12 cellular contexts compared by ENCODE assay signal in the genomic region with DNA sequence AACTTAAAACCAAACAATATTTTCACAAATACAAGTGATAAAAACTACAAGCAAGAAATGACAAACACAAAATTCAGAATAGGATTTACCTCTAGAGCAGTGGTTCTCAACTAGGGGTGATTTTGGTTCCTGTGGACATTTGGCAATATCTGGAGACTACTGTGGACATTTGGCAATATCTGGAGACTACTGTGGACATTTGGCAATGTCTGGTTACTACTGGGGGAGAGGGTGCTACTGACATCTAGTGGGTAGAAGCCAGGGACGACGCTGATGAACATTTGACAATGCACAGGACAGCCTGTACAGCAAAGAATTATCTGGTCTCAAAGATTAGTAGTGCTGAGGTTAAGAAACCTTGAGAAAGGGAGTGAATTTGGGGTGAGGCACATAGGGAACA.
DNase-seq lines count a peak whose midpoint lies in the region; ATAC-seq and TF ChIP-seq lines count a peak whose summit lies in the region.
"Had no signal": no experiment of that assay in that cellular context is flagged by ENCODE, and none has a peak within 500 bp of the region (broad histone marks: within the 10 kb centered on the region; RNA-seq: fewer than 3 reads in every experiment).

No MANE protein-coding gene starts in this region.

- H2BK12ac ChIP-seq in H9 (ENCODE audit: insufficient read length, low read depth, low read length), result no peak overlapping the region

- no peak overlapping the region for H3K4me3 Mint-ChIP-seq in H9
- H3K4me3 Mint-ChIP-seq in activated CD4-positive, alpha-beta T cell treated with anti-CD3 and anti-CD28 coated beads for 36 hours, result no peak overlapping the region
- H3K4me3 Mint-ChIP-seq in activated CD4-positive, alpha-beta memory T cell treated with anti-CD3 and anti-CD28 coated beads, Interleukin-2, amount 10 ng/mL, durations not matched to agents 7 days and 5 days, result no peak overlapping the region
- H3K4me3 Mint-ChIP-seq: activated B cell treated with CpG ODN at 0.5 μM for 24 hours had no signal

- no peak overlapping the region for H3K4ac ChIP-seq in H9 (ENCODE audit: low read depth, low read length)

- peaks cover 0 to 3% (median 0%) of the 10 kb centered on the region in 3 experiments; a peak in 2 of 7 replicates for H3K36me3 Mint-ChIP-seq in H9 (ENCODE audit: insufficient read depth in 1 of 3, low read depth in 3 of 3)
- no peaks in the 10 kb centered on the region for H3K36me3 Mint-ChIP-seq in activated CD4-positive, alpha-beta T cell treated with anti-CD3 and anti-CD28 coated beads for 36 hours (ENCODE audit: low read depth)
- H3K36me3 Mint-ChIP-seq in activated CD4-positive, alpha-beta memory T cell treated with anti-CD3 and anti-CD28 coated beads, Interleukin-2, amount 10 ng/mL, durations not matched to agents 7 days and 5 days (ENCODE audit: low read depth), result no peaks in the 10 kb centered on the region

- H3K79me2 ChIP-seq in H9 (ENCODE audit: insufficient read depth, low read length), result no peaks in the 10 kb centered on the region
- H3K79me2 ChIP-seq: parathyroid adenoma had no signal

- H2BK15ac ChIP-seq in H9 (ENCODE audit: low read depth, low read length), result no peak overlapping the region

- no peak overlapping the region for H3K56ac ChIP-seq in H9 (ENCODE audit: insufficient read length, low read depth, low read length)

- H3K27ac Mint-ChIP-seq in H9, result no peak overlapping the region; a peak in 1 of 7 replicates
- no peak overlapping the region for H3K27ac Mint-ChIP-seq in activated CD4-positive, alpha-beta T cell treated with anti-CD3 and anti-CD28 coated beads for 36 hours
- H3K27ac Mint-ChIP-seq in activated CD4-positive, alpha-beta memory T cell treated with anti-CD3 and anti-CD28 coated beads, Interleukin-2, amount 10 ng/mL, durations not matched to agents 7 days and 5 days, result no peak overlapping the region
- H3K27ac Mint-ChIP-seq: activated B cell treated with CpG ODN at 0.5 μM for 24 hours had no signal

- H3K4me3 ChIP-seq in right cardiac atrium (ENCODE audit: low read length), result no peak overlapping the region
- H3K4me3 ChIP-seq: thoracic aorta had no signal

- no peak overlapping the region for H2BK5ac ChIP-seq in H9 (ENCODE audit: insufficient read length, low read length)

- H3K27ac ChIP-seq in H9 (ENCODE audit: insufficient read length, low read depth, low read length), result no peak overlapping the region
- no peak overlapping the region for H3K27ac ChIP-seq in right cardiac atrium (ENCODE audit: low read length)
- H3K27ac ChIP-seq: HL-60, parathyroid adenoma, thoracic aorta had no signal

- POLR2A ChIA-PET in activated CD4-positive, alpha-beta T cell treated with anti-CD3 and anti-CD28 coated beads for 36 hours (lab: Charles Lee), result no interaction called here
- POLR2A ChIA-PET in activated CD4-positive, alpha-beta memory T cell treated with anti-CD3 and anti-CD28 coated beads, Interleukin-2, amount 10 ng/mL, durations not matched to agents 7 days and 5 days (lab: Charles Lee), result no interaction called here

- H3T11ph ChIP-seq in H9 (ENCODE audit: low read length), result no peak overlapping the region

- H3K14ac ChIP-seq in H9 (ENCODE audit: insufficient read depth, low read length), result no peak overlapping the region

- TF ChIP-seq CTCF in H9 (conservative IDR thresholded peaks at IDR 0.05), result 0 out of 3 replicates have a peak, but pooled peaks have one; percentile 23

- no peaks in the 10 kb centered on the region for H4K20me1 ChIP-seq in H9 (ENCODE audit: control insufficient read depth, insufficient read depth, insufficient read length)

- no CpG with 5 or more reads among the region's 2 CpGs for WGBS in H9 (ENCODE audit: extremely low coverage, insufficient read length, low lambda C conversion rate)
- WGBS in right cardiac atrium, result 31% methylated on average over 2 of the region's 2 CpGs

- intact Hi-C loops in right cardiac atrium (cut with DNase I), result loop anchor here in 1 of 4 donors (5.0 kb wide), 1 partner anchor 134 kb away; no protein-coding TSS in a partner anchor
- intact Hi-C loops in activated CD4-positive, alpha-beta T cell treated with anti-CD3 and anti-CD28 coated beads for 36 hours (cut with DNase I, micrococcal nuclease), result no loop called here

- H3K9me3 Mint-ChIP-seq in H9, result peaks cover 52 to 59% of the 10 kb centered on the region in 2 experiments
- H3K9me3 Mint-ChIP-seq in activated CD4-positive, alpha-beta T cell treated with anti-CD3 and anti-CD28 coated beads for 36 hours (ENCODE audit: low read depth), result no peaks in the 10 kb centered on the region
- H3K9me3 Mint-ChIP-seq in activated CD4-positive, alpha-beta memory T cell treated with anti-CD3 and anti-CD28 coated beads, Interleukin-2, amount 10 ng/mL, durations not matched to agents 7 days and 5 days, result no peaks in the 10 kb centered on the region
- H3K9me3 Mint-ChIP-seq: activated B cell treated with CpG ODN at 0.5 μM for 24 hours had no signal

- H2AFZ ChIP-seq in H9 (ENCODE audit: low read length), result no peak overlapping the region
- H2AFZ ChIP-seq: parathyroid adenoma had no signal

- no peaks in the 10 kb centered on the region for H3K4me1 ChIP-seq in H9 (ENCODE audit: insufficient read depth, low read length)
- no peaks in the 10 kb centered on the region for H3K4me1 ChIP-seq in right cardiac atrium (ENCODE audit: control insufficient read depth, insufficient read depth, low read length)
- H3K4me1 ChIP-seq: parathyroid adenoma had no signal

- ATAC-seq in right cardiac atrium, result peak; percentile 48 to 52
- no peak for ATAC-seq in activated CD4-positive, alpha-beta T cell treated with anti-CD3 and anti-CD28 coated beads for 36 hours

- H2AK5ac ChIP-seq in H9 (ENCODE audit: insufficient read length, low read length), result no peak overlapping the region

- no peak overlapping the region for H4K8ac ChIP-seq in H9 (replicated peaks; ENCODE audit: insufficient read length, low read depth, low read length)

- peaks cover 6% of the 10 kb centered on the region; the same call in 1 of the 2 replicates for H3K27me3 Mint-ChIP-seq in H9 (ENCODE audit: low read depth)
- H3K27me3 Mint-ChIP-seq in activated CD4-positive, alpha-beta T cell treated with anti-CD3 and anti-CD28 coated beads for 36 hours, result no peaks in the 10 kb centered on the region
- no peaks in the 10 kb centered on the region for H3K27me3 Mint-ChIP-seq in activated CD4-positive, alpha-beta memory T cell treated with anti-CD3 and anti-CD28 coated beads, Interleukin-2, amount 10 ng/mL, durations not matched to agents 7 days and 5 days

- no peak overlapping the region for H3K9ac ChIP-seq in H9 (ENCODE audit: extremely low read depth, insufficient read length, low read length)
- H3K9ac ChIP-seq: parathyroid adenoma had no signal

- no peak overlapping the region for H4K91ac ChIP-seq in H9 (ENCODE audit: insufficient read length, low read depth, low read length)

- DNase-seq in AML-193 (lab: John Stamatoyannopoulos, UW) (peak; percentile 11 to 23), H9 (no peak), T1000 (lab: John Stamatoyannopoulos, UW) (peak; percentile 2), right cardiac atrium (peak in 2 of 3 donors; percentile 24 to 37), mesenteric fat pad (ENCODE audit: low spot score) (no peak)
- DNase-seq in activated CD4-positive, alpha-beta T cell treated with anti-CD3 and anti-CD28 coated beads for 36 hours, result no peak
- DNase-seq in activated CD4-positive, alpha-beta memory T cell treated with anti-CD3 and anti-CD28 coated beads, Interleukin-2, amount 10 ng/mL, durations not matched to agents 7 days and 5 days, result no peak
- no peak for DNase-seq in activated CD8-positive, alpha-beta memory T cell treated with anti-CD3 and anti-CD28 coated beads, Interleukin-2, amount 50 U/mL, for 48 hours
- DNase-seq: activated B cell treated with CpG ODN at 0.5 μM for 24 hours had no signal

- H3K79me1 ChIP-seq in H9 (ENCODE audit: insufficient read depth, low read depth, low read length, poor library complexity, severe bottlenecking), result no peaks in the 10 kb centered on the region

- H3K23ac ChIP-seq in H9 (ENCODE audit: insufficient read length, low read depth, low read length), result no peak overlapping the region

- H3K9me3 ChIP-seq in H9 (ENCODE audit: control insufficient read depth, low read depth, low read length) (no peaks in the 10 kb centered on the region), right cardiac atrium (ENCODE audit: control insufficient read depth, low read length) (no peaks in the 10 kb centered on the region)
- H3K9me3 ChIP-seq: thoracic aorta had no signal

- H3K27me3 ChIP-seq in H9 (ENCODE audit: insufficient read depth, low read length), result no peaks in the 10 kb centered on the region
- H3K27me3 ChIP-seq in right cardiac atrium (ENCODE audit: control insufficient read depth, insufficient read depth), result no peaks in the 10 kb centered on the region

- peaks cover 0 to 3% of the 10 kb centered on the region in 2 experiments; a peak in 1 of 4 replicates for H3K4me1 Mint-ChIP-seq in H9
- H3K4me1 Mint-ChIP-seq in activated CD4-positive, alpha-beta T cell treated with anti-CD3 and anti-CD28 coated beads for 36 hours, result no peaks in the 10 kb centered on the region
- H3K4me1 Mint-ChIP-seq in activated CD4-positive, alpha-beta memory T cell treated with anti-CD3 and anti-CD28 coated beads, Interleukin-2, amount 10 ng/mL, durations not matched to agents 7 days and 5 days, result no peaks in the 10 kb centered on the region
- H3K4me1 Mint-ChIP-seq: activated B cell treated with CpG ODN at 0.5 μM for 24 hours had no signal

- H3K18ac ChIP-seq in H9 (ENCODE audit: insufficient read length, low read depth, low read length), result no peak overlapping the region

- H2BK20ac ChIP-seq in H9 (ENCODE audit: low read depth, low read length, poor library complexity, severe bottlenecking), result no peak overlapping the region

- H3K4me2 ChIP-seq in H9 (ENCODE audit: insufficient read depth, insufficient read length, low read length), result no peak overlapping the region

- no peak overlapping the region for H2BK120ac ChIP-seq in H9 (ENCODE audit: low read depth, low read length, poor library complexity, severe bottlenecking)

- no peak overlapping the region for H4K5ac ChIP-seq in H9 (ENCODE audit: insufficient read length, low read depth, low read length)

- no peaks in the 10 kb centered on the region for H3K23me2 ChIP-seq in H9 (ENCODE audit: insufficient read length, low read depth, low read length, poor library complexity, severe bottlenecking)

- CTCF ChIA-PET in activated CD4-positive, alpha-beta T cell treated with anti-CD3 and anti-CD28 coated beads for 36 hours (lab: Charles Lee), result no interaction called here
- CTCF ChIA-PET in activated CD4-positive, alpha-beta memory T cell treated with anti-CD3 and anti-CD28 coated beads, Interleukin-2, amount 10 ng/mL, durations not matched to agents 7 days and 5 days (lab: Charles Lee), result no interaction called here

Comparison
In these comparisons a context has a peak if more than half of its experiments do, and no peak if none do; other contexts are left out.
1. DNase-seq: peak in AML-193 (2 of 2), T1000 (single experiment) and right cardiac atrium (2 of 3); none in H9 (single experiment), activated CD4-positive, alpha-beta T cell treated with anti-CD3 and anti-CD28 coated beads for 36 hours (single experiment), activated CD4-positive, alpha-beta memory T cell treated with anti-CD3 and anti-CD28 coated beads, Interleukin-2, amount 10 ng/mL, durations not matched to agents 7 days and 5 days (single experiment), activated CD8-positive, alpha-beta memory T cell treated with anti-CD3 and anti-CD28 coated beads, Interleukin-2, amount 50 U/mL, for 48 hours (single experiment) and mesenteric fat pad (single experiment).